Comparison of ENCODE assay signal across 8 cellular contexts in genomic region chr9:92325991-92326500, GRCh38. TPM values are rescaled to one million over a fixed set of nuclear protein-coding genes. Genes with fewer than 3 reads are reported as not detected.
DNase-seq lines count a peak whose midpoint lies in the region; ATAC-seq and TF ChIP-seq lines count a peak whose summit lies in the region.

No MANE protein-coding gene starts in this region.

- H3K4me1 ChIP-seq in BLaER1, result peaks cover 34% of the 10 kb centered on the region
- peaks cover 10% of the 10 kb centered on the region; the same call in 1 of the 2 replicates for H3K4me1 ChIP-seq in PC-3 (ENCODE audit: insufficient read depth, low read length)
- H3K4me1 ChIP-seq in endocrine pancreas (ENCODE audit: control insufficient read depth, insufficient read depth, low read length), result peaks cover 15% of the 10 kb centered on the region

- CTCF ChIA-PET in PC-3 (lab: Charles Lee), result no interaction called here

- DNase-seq in PC-3 (peak; percentile 22), NCI-H526 treated with DMSO at 0.1 percent for 48 hours (lab: John Stamatoyannopoulos, UW) (no peak)
- DNase-seq in natural killer cell treated with Interleukin-12 subunit alpha and Interleukin-12 subunit beta and Interleukin-15 and Interleukin-18, amount 100 ng/mL, for 72 hours (ENCODE audit: low spot score), result no peak

- H3K27ac Mint-ChIP-seq in natural killer cell treated with Interleukin-12 subunit alpha and Interleukin-12 subunit beta and Interleukin-15 and Interleukin-18, amount 100 ng/mL, for 72 hours, result peak overlapping the region; percentile 94 to 98

- H3K9me2 ChIP-seq in PC-3 (replicated peaks; ENCODE audit: low read length), result no peaks in the 10 kb centered on the region

- H3K9me3 ChIP-seq in BLaER1 (no peaks in the 10 kb centered on the region), PC-3 (ENCODE audit: low read length) (no peaks in the 10 kb centered on the region), endocrine pancreas (ENCODE audit: control insufficient read depth, low read length) (no peaks in the 10 kb centered on the region)

- H3K4me1 Mint-ChIP-seq in natural killer cell treated with Interleukin-12 subunit alpha and Interleukin-12 subunit beta and Interleukin-15 and Interleukin-18, amount 100 ng/mL, for 72 hours (ENCODE audit: low read depth in 2 of 2), result peaks cover 16 to 29% of the 10 kb centered on the region in 2 donors

- H3K36me3 Mint-ChIP-seq in natural killer cell treated with Interleukin-12 subunit alpha and Interleukin-12 subunit beta and Interleukin-15 and Interleukin-18, amount 100 ng/mL, for 72 hours, result peaks cover 1% of the 10 kb centered on the region

- no peaks in the 10 kb centered on the region for H3F3A ChIP-seq in PC-3 (ENCODE audit: low read length, unreplicated experiment)

- peak overlapping the region; percentile 88 for H3K4me3 ChIP-seq in BLaER1
- H3K4me3 ChIP-seq in PC-3 (ENCODE audit: low read length), result peak overlapping the region; percentile 79
- peak overlapping the region; percentile 85 for H3K4me3 ChIP-seq in endocrine pancreas (ENCODE audit: control insufficient read depth, insufficient read depth, low read length)

- TSS peak; percentile 45 for BruUV-seq in PC-3 (replicated peaks; lab: Mats Ljungman, UMichigan)

- H4K20me1 ChIP-seq in BLaER1 (no peaks in the 10 kb centered on the region), PC-3 (ENCODE audit: low read length) (no peaks in the 10 kb centered on the region)

- H3K27me3 Mint-ChIP-seq in natural killer cell treated with Interleukin-12 subunit alpha and Interleukin-12 subunit beta and Interleukin-15 and Interleukin-18, amount 100 ng/mL, for 72 hours, result no peaks in the 10 kb centered on the region

- peaks cover 49% of the 10 kb centered on the region for H3K79me2 ChIP-seq in PC-3 (ENCODE audit: low read length)

- POLR2A ChIA-PET in PC-3 (lab: Charles Lee; ENCODE audit: unreplicated experiment), result interaction anchor here (1.5 kb wide), 1 partner anchor 344 kb away, joined by 3 read pairs; the partner anchor contains the start of gene IPPK

- H3K36me3 ChIP-seq in BLaER1 (peaks cover 21% of the 10 kb centered on the region), PC-3 (ENCODE audit: low read depth, low read length) (no peaks in the 10 kb centered on the region; the same call in 1 of the 2 replicates), endocrine pancreas (ENCODE audit: control insufficient read depth, insufficient read depth, low read length) (no peaks in the 10 kb centered on the region)

- H3K4me2 ChIP-seq in BLaER1, result peak overlapping the region; percentile 87
- peak overlapping the region; percentile 91 for H3K4me2 ChIP-seq in PC-3 (ENCODE audit: low read length)

- H3K27me3 ChIP-seq in BLaER1 (no peaks in the 10 kb centered on the region), PC-3 (ENCODE audit: low read length) (no peaks in the 10 kb centered on the region), endocrine pancreas (ENCODE audit: control insufficient read depth, insufficient read depth, low read length) (no peaks in the 10 kb centered on the region)

- peak overlapping the region; percentile 84 for H2AFZ ChIP-seq in PC-3 (ENCODE audit: low read length)

- no peaks in the 10 kb centered on the region for H3K9me3 Mint-ChIP-seq in natural killer cell treated with Interleukin-12 subunit alpha and Interleukin-12 subunit beta and Interleukin-15 and Interleukin-18, amount 100 ng/mL, for 72 hours

- ATAC-seq in GM21515 (IDR thresholded peaks at IDR 0.05; ENCODE audit: unreplicated experiment) (peak; percentile 5), PC-3 (peak; percentile 16), HG02642 (IDR thresholded peaks at IDR 0.05; ENCODE audit: poor library complexity, unreplicated experiment) (no peak), HG03469 (IDR thresholded peaks at IDR 0.05; ENCODE audit: unreplicated experiment) (no peak)
- ATAC-seq in natural killer cell treated with Interleukin-12 subunit alpha and Interleukin-12 subunit beta and Interleukin-15 and Interleukin-18, amount 100 ng/mL, for 72 hours, result peak in 1 of 2 donors; percentile 34

- intact Hi-C loops in PC-3 (cut with micrococcal nuclease), result loop anchor here (5.0 kb wide), 1 partner anchor 111 kb away; no protein-coding TSS in a partner anchor

- H3K9ac ChIP-seq in BLaER1, result peak overlapping the region; percentile 99
- H3K9ac ChIP-seq in PC-3 (ENCODE audit: low read length), result peak overlapping the region; percentile 97
- peak overlapping the region; percentile 68 for H3K9ac ChIP-seq in endocrine pancreas (ENCODE audit: control insufficient read depth, insufficient read depth, low read length)

- H3K27ac ChIP-seq in BLaER1, result peak overlapping the region; percentile 100
- peak overlapping the region; percentile 91 for H3K27ac ChIP-seq in PC-3 (ENCODE audit: low read length)

- H3K4me3 Mint-ChIP-seq in natural killer cell treated with Interleukin-12 subunit alpha and Interleukin-12 subunit beta and Interleukin-15 and Interleukin-18, amount 100 ng/mL, for 72 hours, result peak overlapping the region; percentile 97

- TF ChIP-seq CTCF in PC-3 (conservative IDR thresholded peaks at IDR 0.05; ENCODE audit: low read depth, low read length), result no peak

RNA-seq across cellular contexts. Expression of gene CENPP, which starts 0.3 kb away (rescaled TPM):
- 2.7 and 8.3 TPM in 2 replicates for total RNA-seq in PC-3 (2014; rRNA removed)
- 10 to 100 TPM; 14.7 to 38.8 TPM for total RNA-seq in natural killer cell treated with Interleukin-12 subunit alpha and Interleukin-12 subunit beta and Interleukin-15 and Interleukin-18, amount 100 ng/mL, for 72 hours

RNA-seq across cellular contexts. Expression of gene NOL8, which starts 0.9 kb away (rescaled TPM):
- total RNA-seq in PC-3 (2014; rRNA removed), result 21.0 and 22.5 TPM in 2 replicates
- 10 to 100 TPM; 51.1 to 68.7 TPM for total RNA-seq in natural killer cell treated with Interleukin-12 subunit alpha and Interleukin-12 subunit beta and Interleukin-15 and Interleukin-18, amount 100 ng/mL, for 72 hours

RNA-seq across cellular contexts. Expression of gene IARS1, which starts 32.5 kb away (rescaled TPM):
- 128 and 148 TPM in 2 replicates for total RNA-seq in PC-3 (2014; rRNA removed)
- total RNA-seq in natural killer cell treated with Interleukin-12 subunit alpha and Interleukin-12 subunit beta and Interleukin-15 and Interleukin-18, amount 100 ng/mL, for 72 hours, result 100 to 1,000 TPM; 138 to 246 TPM

Comparison
In these comparisons a context has a peak if more than half of its experiments do, and no peak if none do; other contexts are left out.
1. ATAC-seq: peak in GM21515 (single experiment) and PC-3 (single experiment); none in HG02642 (single experiment) and HG03469 (single experiment).
2. Peak in every context shown above with its lines, with median percentiles within 50 percentile points of each other: H3K4me3 ChIP-seq and H3K9ac ChIP-seq.